15 cellular contexts compared by ENCODE assay signal in genomic region chr12:24741216-24741615, GRCh38.
DNase-seq lines count a peak whose midpoint lies in the region; ATAC-seq lines count a peak whose summit lies in the region.
"Had no signal": no experiment of that assay in that cellular context is flagged by ENCODE, and none has a peak within 500 bp of the region (broad histone marks: within the 10 kb centered on the region; RNA-seq: fewer than 3 reads in every experiment).

No MANE protein-coding gene starts in this region.

- no peaks in the 10 kb centered on the region for H3K36me3 Mint-ChIP-seq in activated T-helper 17 cell treated with anti-CD3 and anti-CD28 coated beads, Interleukin-2, amount 50 U/mL, for 72 hours (ENCODE audit: low read depth)
- H3K36me3 Mint-ChIP-seq: activated naive CD4-positive, alpha-beta T cell treated with anti-CD3 and anti-CD28 coated beads, Interleukin-2, amount 10 ng/mL, durations not matched to agents 7 days and 5 days had no signal

- DNase-seq in mesenteric fat pad (ENCODE audit: low spot score) (no peak), retina (no peak), NCI-H1694 (lab: John Stamatoyannopoulos, UW) (no peak), AG08395 (ENCODE audit: low spot score) (no peak)
- DNase-seq: activated CD4-positive, alpha-beta T cell treated with anti-CD3 and anti-CD28 coated beads for 1 hour; activated naive CD4-positive, alpha-beta T cell treated with anti-CD3 and anti-CD28 coated beads, Interleukin-2, amount 10 ng/mL, durations not matched to agents 7 days and 5 days; Caco-2; caudate nucleus; H7; NCI-H1092; NCI-H748 treated with DMSO at 0.1 percent for 48 hours had no signal

- H3K4me1 Mint-ChIP-seq in activated T-helper 17 cell treated with anti-CD3 and anti-CD28 coated beads, Interleukin-2, amount 50 U/mL, for 72 hours, result peaks cover 10% of the 10 kb centered on the region
- H3K4me1 Mint-ChIP-seq: activated naive CD4-positive, alpha-beta T cell treated with anti-CD3 and anti-CD28 coated beads, Interleukin-2, amount 10 ng/mL, durations not matched to agents 7 days and 5 days had no signal

- H3K27ac Mint-ChIP-seq in activated T-helper 17 cell treated with anti-CD3 and anti-CD28 coated beads, Interleukin-2, amount 50 U/mL, for 72 hours, result peak overlapping the region; percentile 90
- H3K27ac Mint-ChIP-seq: activated naive CD4-positive, alpha-beta T cell treated with anti-CD3 and anti-CD28 coated beads, Interleukin-2, amount 10 ng/mL, durations not matched to agents 7 days and 5 days had no signal

- H3K9me3 Mint-ChIP-seq in activated T-helper 17 cell treated with anti-CD3 and anti-CD28 coated beads, Interleukin-2, amount 50 U/mL, for 72 hours, result no peaks in the 10 kb centered on the region
- H3K9me3 Mint-ChIP-seq: activated naive CD4-positive, alpha-beta T cell treated with anti-CD3 and anti-CD28 coated beads, Interleukin-2, amount 10 ng/mL, durations not matched to agents 7 days and 5 days had no signal

- ATAC-seq in GM18499 (IDR thresholded peaks at IDR 0.05; ENCODE audit: insufficient read depth, unreplicated experiment), result peak; percentile 60
- ATAC-seq in GM19452 (IDR thresholded peaks at IDR 0.05; ENCODE audit: unreplicated experiment), result peak; percentile 39
- peak; percentile 71 for ATAC-seq in HG02885 (IDR thresholded peaks at IDR 0.05; ENCODE audit: poor library complexity, unreplicated experiment)
- ATAC-seq in activated T-helper 17 cell treated with anti-CD3 and anti-CD28 coated beads, Interleukin-2, amount 50 U/mL, for 72 hours (replicated peaks), result peak; percentile 31

- H3K4me3 Mint-ChIP-seq in activated T-helper 17 cell treated with anti-CD3 and anti-CD28 coated beads, Interleukin-2, amount 50 U/mL, for 72 hours, result peak overlapping the region; percentile 76
- H3K4me3 Mint-ChIP-seq: activated naive CD4-positive, alpha-beta T cell treated with anti-CD3 and anti-CD28 coated beads, Interleukin-2, amount 10 ng/mL, durations not matched to agents 7 days and 5 days had no signal

- H3K27me3 Mint-ChIP-seq in activated T-helper 17 cell treated with anti-CD3 and anti-CD28 coated beads, Interleukin-2, amount 50 U/mL, for 72 hours, result no peaks in the 10 kb centered on the region
- H3K27me3 Mint-ChIP-seq: activated naive CD4-positive, alpha-beta T cell treated with anti-CD3 and anti-CD28 coated beads, Interleukin-2, amount 10 ng/mL, durations not matched to agents 7 days and 5 days had no signal
